In genomic region chr12:54657048-54657696, GRCh38 we compare ENCODE assay signal across 20 cellular contexts. TPM values are rescaled to one million over a fixed set of nuclear protein-coding genes. Genes with fewer than 3 reads are reported as not detected.
"Had no signal": no experiment of that assay in that cellular context is flagged by ENCODE, and none has a peak within 500 bp of the region (broad histone marks: within the 10 kb centered on the region; RNA-seq: fewer than 3 reads in every experiment).

No MANE protein-coding gene starts in this region.

- H3K4me1 ChIP-seq: left lung, tibial artery had no signal

- FAIRE-seq: bronchial epithelial cell, islet of Langerhans, urothelium cell line had no signal

- H3K9me3 ChIP-seq: left lung, neutrophil, tibial artery had no signal

- H3K36me3 ChIP-seq: left lung, neutrophil, tibial artery had no signal

- DNase-seq: activated CD4-positive, alpha-beta T cell treated with anti-CD3 and anti-CD28 coated beads, Interleukin-2, amount 50 U/mL, for 1 hour; activated naive CD4-positive, alpha-beta T cell; anterior cingulate cortex; left lung; natural killer cell; retina; T-helper 17 cell; tibial artery had no signal

- H3K4me3 ChIP-seq: left lung, tibial artery had no signal

- H3K27ac ChIP-seq: left lung, neutrophil, tibial artery had no signal

- ATAC-seq: left lung; natural killer cell; stimulated activated memory B cell treated with anti-CD40 and anti-IgM and Interleukin-4, amounts not matched to agents 10 μg/mL and 1 μg/mL and 100 μg/mL, for 72 hours; T-helper 17 cell; WTC11 had no signal

RNA-seq across cellular contexts. Expression of gene DCD, which starts 9.0 kb away (rescaled TPM):
- total RNA-seq: activated CD8-positive, alpha-beta memory T cell treated with anti-CD3 and anti-CD28 coated beads for 36 hours; bronchial epithelial cell; chondrocyte; dermis microvascular lymphatic vessel endothelial cell; left lung; mononuclear cell; natural killer cell; subcutaneous adipose tissue; T-helper 17 cell; WTC11 had no signal
- polyA plus RNA-seq: esophagus had no signal

RNA-seq across cellular contexts. Expression of gene LACRT, which starts 22.5 kb away (rescaled TPM):
- total RNA-seq: activated CD8-positive, alpha-beta memory T cell treated with anti-CD3 and anti-CD28 coated beads for 36 hours; bronchial epithelial cell; chondrocyte; dermis microvascular lymphatic vessel endothelial cell; left lung; mononuclear cell; natural killer cell; subcutaneous adipose tissue; T-helper 17 cell; WTC11 had no signal
- polyA plus RNA-seq: esophagus had no signal
